ENCODE assay signal across 26 cellular contexts in genomic region chr1:212542761-212543187, GRCh38.
DNase-seq lines count a peak whose midpoint lies in the region; ATAC-seq, FAIRE-seq and TF ChIP-seq lines count a peak whose summit lies in the region.
"Had no signal": no experiment of that assay in that cellular context is flagged by ENCODE, and none has a peak within 500 bp of the region (broad histone marks: within the 10 kb centered on the region; RNA-seq: fewer than 3 reads in every experiment).

No MANE protein-coding gene starts in this region.

- TF ChIP-seq CTCF in heart left ventricle (IDR thresholded peaks at IDR 0.05) (no peak), left ventricle myocardium inferior (IDR thresholded peaks at IDR 0.05; ENCODE audit: borderline replicate concordance) (no peak), tibial nerve (IDR thresholded peaks at IDR 0.05) (no peak)

- H3K9me3 ChIP-seq in heart left ventricle (peaks cover 0 to 4% (median 0%) of the 10 kb centered on the region in 12 donors), left ventricle myocardium inferior (replicated peaks) (peaks cover 3% of the 10 kb centered on the region), SJCRH30 (replicated peaks) (no peaks in the 10 kb centered on the region; the same call in 1 of the 2 replicates), tibial nerve (peaks cover 0 to 3% (median 0%) of the 10 kb centered on the region in 4 donors), small intestine (ENCODE audit: control insufficient read depth, low read depth) (no peaks in the 10 kb centered on the region)
- H3K9me3 ChIP-seq: colonic mucosa, SJSA1 had no signal

- H3K4me1 ChIP-seq in heart left ventricle (peaks cover 0 to 30% (median 0%) of the 10 kb centered on the region in 12 donors), left ventricle myocardium inferior (no peaks in the 10 kb centered on the region), SJCRH30 (peaks cover 8% of the 10 kb centered on the region), tibial nerve (peaks cover 0 to 15% (median 6%) of the 10 kb centered on the region in 4 donors), small intestine (ENCODE audit: control insufficient read depth in 2 of 2, insufficient read depth in 1 of 2, low read depth in 1 of 2, low read length in 1 of 2) (no peaks in the 10 kb centered on the region)
- H3K4me1 ChIP-seq: colonic mucosa, parathyroid adenoma, SJSA1 had no signal

- no peaks in the 10 kb centered on the region for H3K27me3 ChIP-seq in heart left ventricle
- no peaks in the 10 kb centered on the region for H3K27me3 ChIP-seq in left ventricle myocardium inferior (ENCODE audit: low read depth)
- H3K27me3 ChIP-seq in SJCRH30 = no peaks in the 10 kb centered on the region
- no peaks in the 10 kb centered on the region for H3K27me3 ChIP-seq in tibial nerve
- H3K27me3 ChIP-seq in small intestine (ENCODE audit: control insufficient read depth in 2 of 2, insufficient read depth in 2 of 2, low read length in 2 of 2) = no peaks in the 10 kb centered on the region
- H3K27me3 ChIP-seq: colonic mucosa had no signal

- no peak for DNase-seq in heart left ventricle
- no peak for DNase-seq in left ventricle myocardium inferior
- DNase-seq in SJCRH30 = peak; percentile 47 to 67
- no peak for DNase-seq in left lobe of liver (ENCODE audit: low spot score)
- DNase-seq in tibial nerve (ENCODE audit: low spot score in 2 of 2) = no peak
- no peak for DNase-seq in small intestine
- no peak for DNase-seq in GM19238 (ENCODE audit: insufficient read length, low spot score)
- DNase-seq: CD4-positive, CD25-positive, alpha-beta regulatory T cell; colonic mucosa; GF-D8; KBM-7; mesendoderm; NCI-H1092 treated with DMSO at 0.1 percent for 48 hours; NCI-H2081 treated with DMSO at 0.1 percent for 48 hours; NCI-H524 treated with DMSO at 0.1 percent for 48 hours; OCI-M1; substantia nigra; T-helper 9 cell had no signal

- peak overlapping the region in 4 of 12 donors; percentile 12 to 84 (median 58) for H3K27ac ChIP-seq in heart left ventricle
- no peak overlapping the region for H3K27ac ChIP-seq in left ventricle myocardium inferior (replicated peaks)
- no peak overlapping the region for H3K27ac ChIP-seq in SJCRH30
- peak overlapping the region in 2 of 4 donors; percentile 57 to 80 for H3K27ac ChIP-seq in tibial nerve
- no peak overlapping the region for H3K27ac ChIP-seq in small intestine (ENCODE audit: low read depth in 1 of 2, low read length in 1 of 2)
- H3K27ac ChIP-seq: colonic mucosa, parathyroid adenoma, SJSA1 had no signal

- H3K36me3 ChIP-seq in heart left ventricle = no peaks in the 10 kb centered on the region
- no peaks in the 10 kb centered on the region for H3K36me3 ChIP-seq in left ventricle myocardium inferior
- H3K36me3 ChIP-seq in SJCRH30 = no peaks in the 10 kb centered on the region; the same call in 1 of the 2 replicates
- no peaks in the 10 kb centered on the region for H3K36me3 ChIP-seq in tibial nerve
- H3K36me3 ChIP-seq in small intestine (ENCODE audit: control insufficient read depth in 2 of 2, insufficient read depth in 2 of 2, low read length in 2 of 2) = no peaks in the 10 kb centered on the region
- H3K36me3 ChIP-seq: colonic mucosa, SJSA1 had no signal

- ATAC-seq in heart left ventricle (peak; percentile 20 to 72 (median 63)), left lobe of liver (peak; percentile 37)
- ATAC-seq in activated CD4-positive, CD25-positive, alpha-beta regulatory T cell treated with anti-CD3 and anti-CD28 coated beads, Interleukin-2, amount 50 U/mL, for 24 hours = no peak
- ATAC-seq: activated naive CD4-positive, alpha-beta T cell treated with anti-CD3 and anti-CD28 coated beads, Interleukin-2, amount 50 U/mL, for 72 hours; natural killer cell treated with Interleukin-12 subunit alpha and Interleukin-12 subunit beta and Interleukin-15 and Interleukin-18, amount 100 ng/mL, for 72 hours had no signal

- TF ChIP-seq POLR2A in heart left ventricle (IDR thresholded peaks at IDR 0.05) (no peak), tibial nerve (IDR thresholded peaks at IDR 0.05) (peak in 1 of 2 donors; percentile 13)

- peak; percentile 55 to 79 for TF ChIP-seq EP300 in tibial nerve (IDR thresholded peaks at IDR 0.05)

- intact Hi-C loops in heart left ventricle (cut with DNase I) = no loop called here
- intact Hi-C loops in left ventricle myocardium inferior (cut with micrococcal nuclease) = no loop called here

- WGBS in heart left ventricle, 4 donors = 71 to 80% (median 73%) methylated on average over 5 of the region's 5 CpGs
- WGBS in tibial nerve, 2 donors = 65 to 77% methylated on average over 5 of the region's 5 CpGs
- 80 to 91% (median 87%) methylated on average over 5 of the region's 5 CpGs for WGBS in small intestine, 3 donors

- H3K4me3 ChIP-seq in heart left ventricle (no peak overlapping the region), left ventricle myocardium inferior (no peak overlapping the region), SJCRH30 (no peak overlapping the region), tibial nerve (no peak overlapping the region), small intestine (ENCODE audit: low read depth in 1 of 2, low read length in 2 of 2) (no peak overlapping the region)
- H3K4me3 ChIP-seq: colonic mucosa, SJSA1, skin epidermis had no signal

- no peak for FAIRE-seq in small intestine (lab: Jason Lieb, UNC)
- FAIRE-seq: A204.1, endometrium had no signal

Comparison
In these comparisons a context has a peak if more than half of its experiments do, and no peak if none do; other contexts are left out.
1. ATAC-seq: peak in heart left ventricle (4 of 4) and left lobe of liver (single experiment); none in activated CD4-positive, CD25-positive, alpha-beta regulatory T cell treated with anti-CD3 and anti-CD28 coated beads, Interleukin-2, amount 50 U/mL, for 24 hours (0 of 2).
2. DNase-seq: peak in SJCRH30 (2 of 2); none in heart left ventricle (0 of 5), left ventricle myocardium inferior (single experiment), left lobe of liver (single experiment), tibial nerve (0 of 2), small intestine (single experiment) and GM19238 (single experiment).